Comparison of ENCODE assay signal across 36 cellular contexts in genomic region chr5:149572576-149573231, GRCh38.
"Had no signal": no experiment of that assay in that cellular context is flagged by ENCODE, and none has a peak within 500 bp of the region (broad histone marks: within the 10 kb centered on the region; RNA-seq: fewer than 3 reads in every experiment).

No MANE protein-coding gene starts in this region.

- H3K9me3 ChIP-seq: Peyer's patch had no signal

- DNase-seq: activated B cell treated with CpG ODN at 0.5 μM for 24 hours; activated CD4-positive, alpha-beta memory T cell treated with anti-CD3 and anti-CD28 coated beads for 36 hours; activated CD4-positive, alpha-beta T cell treated with anti-CD3 and anti-CD28 coated beads for 4 hours; activated CD4-positive, alpha-beta T cell treated with anti-CD3 and anti-CD28 coated beads, Interleukin-2, amount 50 U/mL, for 1 hour; activated CD4-positive, CD25-positive, alpha-beta regulatory T cell treated with anti-CD3 and anti-CD28 coated beads, Interleukin-2, amount 50 U/mL, for 72 hours; activated CD8-positive, alpha-beta memory T cell treated with anti-CD3 and anti-CD28 coated beads for 24 hours; activated CD8-positive, alpha-beta memory T cell treated with anti-CD3 and anti-CD28 coated beads, Interleukin-2, amount 10 ng/mL, durations not matched to agents 7 days and 5 days; activated CD8-positive, alpha-beta memory T cell treated with anti-CD3 and anti-CD28 coated beads, Interleukin-2, amount 50 U/mL, for 48 hours; activated effector memory CD4-positive, alpha-beta T cell treated with anti-CD3 and anti-CD28 coated beads, Interleukin-2, amount 50 U/mL, for 16 hours; activated naive CD4-positive, alpha-beta T cell; activated naive CD4-positive, alpha-beta T cell treated with anti-CD3 and anti-CD28 coated beads, Interleukin-2, amount 50 U/mL, for 16 hours; activated naive CD8-positive, alpha-beta T cell treated with anti-CD3 and anti-CD28 coated beads for 36 hours; activated T-cell treated with anti-CD3 and anti-CD28 coated beads, Interleukin-2, amount 50 U/mL, for 72 hours; amniotic stem cell; aorta; brain microvascular endothelial cell; NCI-H1105; NCI-H1417 treated with DMSO at 0.1 percent for 48 hours; NCI-H187 treated with DMSO at 0.1 percent for 48 hours; NCI-H2081; NCI-H2171 treated with DMSO at 0.1 percent for 48 hours; NCI-H2227 treated with DMSO at 0.1 percent for 48 hours; NCI-H446 treated with DMSO at 0.1 percent for 48 hours; NCI-H524; NCI-H69; NK-92 treated with Interleukin-12 subunit alpha and Interleukin-12 subunit beta, amount 100 ng/mL, for 24 hours; PC-3; Peyer's patch; RPMI8226; SW 1271; T-helper 1 cell; T-helper 2 cell; T-helper 9 cell had no signal

- ATAC-seq: activated CD8-positive, alpha-beta memory T cell treated with anti-CD3 and anti-CD28 coated beads, Interleukin-2, amount 10 ng/mL, durations not matched to agents 7 days and 5 days; activated T-cell treated with anti-CD3 and anti-CD28 coated beads, Interleukin-2, amount 50 U/mL, for 72 hours; activated T-helper 17 cell treated with anti-CD3 and anti-CD28 coated beads, Interleukin-2, amount 50 U/mL, for 72 hours; K562; PC-3 had no signal

- H3K36me3 ChIP-seq: brain microvascular endothelial cell, Peyer's patch had no signal

- H3K27ac ChIP-seq: brain microvascular endothelial cell, Peyer's patch, VCaP had no signal

- H3K27me3 ChIP-seq: brain microvascular endothelial cell, Peyer's patch had no signal

- H3K4me3 ChIP-seq: K562, Peyer's patch had no signal
